In the genomic region with DNA sequence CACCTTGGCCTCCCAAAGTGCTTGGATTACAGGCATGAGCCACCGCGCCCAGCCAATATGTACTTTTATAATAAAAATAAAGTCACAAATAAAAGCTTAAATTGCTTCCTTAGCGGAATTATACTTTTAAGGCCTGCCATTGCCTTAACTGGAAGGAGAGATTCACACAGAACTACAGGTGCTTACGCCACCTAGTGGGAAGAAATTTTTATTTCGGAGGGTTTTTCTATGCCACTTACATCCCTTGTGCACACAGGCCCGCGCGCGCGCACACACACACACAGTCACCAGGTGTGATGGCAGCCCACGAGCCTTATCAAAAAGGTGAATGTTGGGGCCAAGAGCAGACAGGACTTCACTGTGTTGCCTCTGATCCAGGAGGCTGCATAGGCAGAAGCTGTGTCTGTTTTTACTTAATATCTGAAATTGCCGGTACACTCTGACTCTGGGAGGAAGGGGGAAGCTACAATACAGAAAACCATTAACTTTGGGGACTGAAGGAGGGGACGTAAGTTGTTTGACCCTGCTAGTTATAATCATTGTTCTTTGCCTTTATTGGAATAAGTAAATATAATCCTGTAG, we compare ENCODE assay signal across 1 cellular context.
TF ChIP-seq lines count a peak whose summit lies in the region.

No MANE protein-coding gene starts in this region.

TF ChIP-seq in H1, 55 proteins besides CTCF, POLR2A, EP300 and RAD21 (continued from another document):
- TF ChIP-seq, protein P1, sequence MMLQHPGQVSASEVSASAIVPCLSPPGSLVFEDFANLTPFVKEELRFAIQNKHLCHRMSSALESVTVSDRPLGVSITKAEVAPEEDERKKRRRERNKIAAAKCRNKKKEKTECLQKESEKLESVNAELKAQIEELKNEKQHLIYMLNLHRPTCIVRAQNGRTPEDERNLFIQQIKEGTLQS (IDR thresholded peaks at IDR 0.05; ENCODE audit: insufficient read depth, low read depth, low read length): no peak
- TF ChIP-seq ZNF274 (IDR thresholded peaks at IDR 0.05; ENCODE audit: borderline replicate concordance, extremely low read depth, low read length): no peak
- no peak for TF ChIP-seq NRF1 (IDR thresholded peaks at IDR 0.05; ENCODE audit: low read depth, low read length)
- TF ChIP-seq PHF8 (conservative IDR thresholded peaks at IDR 0.05; ENCODE audit: low read depth, low read length): no peak
- TF ChIP-seq, protein P2, sequence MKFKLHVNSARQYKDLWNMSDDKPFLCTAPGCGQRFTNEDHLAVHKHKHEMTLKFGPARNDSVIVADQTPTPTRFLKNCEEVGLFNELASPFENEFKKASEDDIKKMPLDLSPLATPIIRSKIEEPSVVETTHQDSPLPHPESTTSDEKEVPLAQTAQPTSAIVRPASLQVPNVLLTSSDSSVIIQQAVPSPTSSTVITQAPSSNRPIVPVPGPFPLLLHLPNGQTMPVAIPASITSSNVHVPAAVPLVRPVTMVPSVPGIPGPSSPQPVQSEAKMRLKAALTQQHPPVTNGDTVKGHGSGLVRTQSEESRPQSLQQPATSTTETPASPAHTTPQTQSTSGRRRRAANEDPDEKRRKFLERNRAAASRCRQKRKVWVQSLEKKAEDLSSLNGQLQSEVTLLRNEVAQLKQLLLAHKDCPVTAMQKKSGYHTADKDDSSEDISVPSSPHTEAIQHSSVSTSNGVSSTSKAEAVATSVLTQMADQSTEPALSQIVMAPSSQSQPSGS (IDR thresholded peaks at IDR 0.05; ENCODE audit: low read length): no peak
- TF ChIP-seq, protein P3, sequence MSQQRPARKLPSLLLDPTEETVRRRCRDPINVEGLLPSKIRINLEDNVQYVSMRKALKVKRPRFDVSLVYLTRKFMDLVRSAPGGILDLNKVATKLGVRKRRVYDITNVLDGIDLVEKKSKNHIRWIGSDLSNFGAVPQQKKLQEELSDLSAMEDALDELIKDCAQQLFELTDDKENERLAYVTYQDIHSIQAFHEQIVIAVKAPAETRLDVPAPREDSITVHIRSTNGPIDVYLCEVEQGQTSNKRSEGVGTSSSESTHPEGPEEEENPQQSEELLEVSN (IDR thresholded peaks at IDR 0.05): no peak
